ENCODE assay signal across 23 cellular contexts in the genomic region with DNA sequence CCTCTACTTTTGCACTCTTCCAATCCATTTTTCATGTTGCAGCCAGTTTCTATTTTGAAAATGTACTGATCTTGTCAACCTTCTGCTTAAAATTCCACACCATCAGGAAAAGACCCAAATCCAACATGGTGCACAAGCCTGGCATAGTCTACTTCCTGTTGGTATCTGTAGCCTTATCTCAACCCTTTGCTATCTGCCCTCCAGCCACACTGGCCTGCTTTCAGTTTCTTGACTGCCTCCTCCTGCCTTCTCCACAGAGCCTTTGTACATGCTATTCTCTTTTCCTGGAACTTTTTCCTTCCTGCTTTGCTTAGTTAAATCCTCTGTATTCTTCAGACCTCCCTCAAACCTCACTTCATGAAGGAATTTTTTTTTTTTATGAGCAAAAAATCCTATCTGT. TPM values are rescaled to one million over a fixed set of nuclear protein-coding genes. Genes with fewer than 3 reads are reported as not detected.
DNase-seq lines count a peak whose midpoint lies in the region; ATAC-seq, FAIRE-seq and TF ChIP-seq lines count a peak whose summit lies in the region.
"Had no signal": no experiment of that assay in that cellular context is flagged by ENCODE, and none has a peak within 500 bp of the region (broad histone marks: within the 10 kb centered on the region; RNA-seq: fewer than 3 reads in every experiment).

No MANE protein-coding gene starts in this region.

- intact Hi-C loops in naive thymus-derived CD4-positive, alpha-beta T cell (cut with micrococcal nuclease) = no loop called here

- DNase-seq in activated T-cell treated with anti-CD3 and anti-CD28 coated beads, Interleukin-2, amount 50 U/mL, for 72 hours = no peak
- DNase-seq in activated T-cell treated with anti-CD3 and anti-CD28 coated beads, Interleukin-2, amount 50 U/mL, for 24 hours = no peak
- DNase-seq in HFFc6 (no peak), T-cell (no peak), ecto neural progenitor cell (ENCODE audit: low spot score) (no peak), COR-L47 (lab: John Stamatoyannopoulos, UW) (no peak), RCC 7860 (ENCODE audit: low spot score) (no peak)
- DNase-seq in naive thymus-derived CD4-positive, alpha-beta T cell = no peak
- DNase-seq: 8988T; BE2C; CD4-positive, CD25-positive, alpha-beta regulatory T cell; DMS53; GM23248; HCEC 1CT; NCI-H1417; NCI-H187; NCI-H2107; NCI-H345; NCI-H524 treated with DMSO at 0.1 percent for 48 hours had no signal

- H3K4me3 Mint-ChIP-seq in activated T-cell treated with anti-CD3 and anti-CD28 coated beads, Interleukin-2, amount 50 U/mL, for 72 hours = no peak overlapping the region
- H3K4me3 Mint-ChIP-seq in activated T-cell treated with anti-CD3 and anti-CD28 coated beads, Interleukin-2, amount 50 U/mL, for 24 hours = no peak overlapping the region
- H3K4me3 Mint-ChIP-seq in HFFc6 (no peak overlapping the region), T-cell (no peak overlapping the region)
- H3K4me3 Mint-ChIP-seq in naive thymus-derived CD4-positive, alpha-beta T cell = no peak overlapping the region
- H3K4me3 Mint-ChIP-seq: CD4-positive, CD25-positive, alpha-beta regulatory T cell had no signal

- H3K9me3 Mint-ChIP-seq in activated T-cell treated with anti-CD3 and anti-CD28 coated beads, Interleukin-2, amount 50 U/mL, for 72 hours = peaks cover 2 to 4% of the 10 kb centered on the region in 2 donors
- no peaks in the 10 kb centered on the region for H3K9me3 Mint-ChIP-seq in activated T-cell treated with anti-CD3 and anti-CD28 coated beads, Interleukin-2, amount 50 U/mL, for 24 hours
- no peaks in the 10 kb centered on the region for H3K9me3 Mint-ChIP-seq in HFFc6
- no peaks in the 10 kb centered on the region for H3K9me3 Mint-ChIP-seq in T-cell
- H3K9me3 Mint-ChIP-seq in naive thymus-derived CD4-positive, alpha-beta T cell = peaks cover 0 to 2% (median 0%) of the 10 kb centered on the region in 11 donors
- H3K9me3 Mint-ChIP-seq: CD4-positive, CD25-positive, alpha-beta regulatory T cell had no signal

- POLR2A ChIA-PET in T-cell (lab: Charles Lee) = no interaction called here
- POLR2A ChIA-PET in naive thymus-derived CD4-positive, alpha-beta T cell (lab: Charles Lee) = interaction anchor here (0.6 kb wide), 1 partner anchor 865 kb away, joined by 3 read pairs; no protein-coding TSS in a partner anchor

- no peak for TF ChIP-seq CTCF in HFFc6 (IDR thresholded peaks at IDR 0.05)

- H3K36me3 Mint-ChIP-seq in activated T-cell treated with anti-CD3 and anti-CD28 coated beads, Interleukin-2, amount 50 U/mL, for 72 hours (ENCODE audit: insufficient read depth in 2 of 2) = peaks cover 16 to 39% of the 10 kb centered on the region in 2 donors
- H3K36me3 Mint-ChIP-seq in activated T-cell treated with anti-CD3 and anti-CD28 coated beads, Interleukin-2, amount 50 U/mL, for 24 hours (ENCODE audit: low read depth) = peaks cover 81% of the 10 kb centered on the region
- H3K36me3 Mint-ChIP-seq in HFFc6 (ENCODE audit: low read depth) = peaks cover 35% of the 10 kb centered on the region
- peaks cover 59% of the 10 kb centered on the region for H3K36me3 Mint-ChIP-seq in T-cell
- H3K36me3 Mint-ChIP-seq in naive thymus-derived CD4-positive, alpha-beta T cell = peaks cover 30 to 68% (median 60%) of the 10 kb centered on the region in 5 donors

- no peaks in the 10 kb centered on the region for H3K9me3 ChIP-seq in naive thymus-derived CD4-positive, alpha-beta T cell (ENCODE audit: control insufficient read depth in 2 of 3, low read length in 3 of 3)
- H3K9me3 ChIP-seq: BE2C had no signal

- no peak for ATAC-seq in activated T-cell treated with anti-CD3 and anti-CD28 coated beads, Interleukin-2, amount 50 U/mL, for 72 hours (replicated peaks in 1 of 2)
- ATAC-seq in T-cell (replicated peaks in 1 of 4) = no peak
- ATAC-seq in naive thymus-derived CD4-positive, alpha-beta T cell = no peak
- ATAC-seq: HepG2 had no signal

- peaks cover 11 to 89% (median 20%) of the 10 kb centered on the region in 3 experiments for H3K36me3 ChIP-seq in naive thymus-derived CD4-positive, alpha-beta T cell (ENCODE audit: control insufficient read depth in 2 of 3, insufficient read depth in 3 of 3, low read length in 3 of 3)
- H3K36me3 ChIP-seq: BE2C had no signal

- H3K27ac Mint-ChIP-seq in activated T-cell treated with anti-CD3 and anti-CD28 coated beads, Interleukin-2, amount 50 U/mL, for 72 hours = peak overlapping the region; percentile 42
- H3K27ac Mint-ChIP-seq in activated T-cell treated with anti-CD3 and anti-CD28 coated beads, Interleukin-2, amount 50 U/mL, for 24 hours = no peak overlapping the region
- peak overlapping the region; percentile 4; the same call in 1 of the 2 replicates for H3K27ac Mint-ChIP-seq in HFFc6
- H3K27ac Mint-ChIP-seq in T-cell = peak overlapping the region; percentile 8 to 40
- H3K27ac Mint-ChIP-seq in naive thymus-derived CD4-positive, alpha-beta T cell = peak overlapping the region in 7 of 9 donors; percentile 6 to 86 (median 48)

- no peak for FAIRE-seq in RCC 7860 (lab: Jason Lieb, UNC)
- FAIRE-seq: GM12891, GM19239, HepG2 had no signal

- H3K4me1 Mint-ChIP-seq in activated T-cell treated with anti-CD3 and anti-CD28 coated beads, Interleukin-2, amount 50 U/mL, for 72 hours (ENCODE audit: low read depth) = peaks cover 6% of the 10 kb centered on the region
- peaks cover 16% of the 10 kb centered on the region for H3K4me1 Mint-ChIP-seq in activated T-cell treated with anti-CD3 and anti-CD28 coated beads, Interleukin-2, amount 50 U/mL, for 24 hours (ENCODE audit: low read depth)
- H3K4me1 Mint-ChIP-seq in HFFc6 (ENCODE audit: low read depth) = peaks cover 31% of the 10 kb centered on the region
- H3K4me1 Mint-ChIP-seq in T-cell = peaks cover 11 to 33% (median 23%) of the 10 kb centered on the region in 3 donors
- H3K4me1 Mint-ChIP-seq in naive thymus-derived CD4-positive, alpha-beta T cell = peaks cover 19 to 50% (median 28%) of the 10 kb centered on the region in 7 donors

- no peaks in the 10 kb centered on the region for H3K4me1 ChIP-seq in naive thymus-derived CD4-positive, alpha-beta T cell (ENCODE audit: control insufficient read depth in 2 of 2, insufficient read depth in 2 of 2, low read length in 2 of 2)
- H3K4me1 ChIP-seq: BE2C had no signal

- no peaks in the 10 kb centered on the region for H3K27me3 Mint-ChIP-seq in activated T-cell treated with anti-CD3 and anti-CD28 coated beads, Interleukin-2, amount 50 U/mL, for 72 hours (ENCODE audit: low read depth)
- no peaks in the 10 kb centered on the region for H3K27me3 Mint-ChIP-seq in activated T-cell treated with anti-CD3 and anti-CD28 coated beads, Interleukin-2, amount 50 U/mL, for 24 hours
- H3K27me3 Mint-ChIP-seq in HFFc6 (ENCODE audit: insufficient read depth) (0 out of 2 replicates have a peak, but pooled peaks cover 3% of the 10 kb centered on the region), T-cell (no peaks in the 10 kb centered on the region)
- no peaks in the 10 kb centered on the region for H3K27me3 Mint-ChIP-seq in naive thymus-derived CD4-positive, alpha-beta T cell

- CTCF ChIA-PET in T-cell (lab: Charles Lee) = no interaction called here
- CTCF ChIA-PET in naive thymus-derived CD4-positive, alpha-beta T cell (lab: Charles Lee) = no interaction called here

- H3K27ac ChIP-seq in naive thymus-derived CD4-positive, alpha-beta T cell (ENCODE audit: low read depth, low read length) = no peak overlapping the region
- H3K27ac ChIP-seq: GM23248, KMS-11 had no signal

- no peak overlapping the region for H3K4me3 ChIP-seq in naive thymus-derived CD4-positive, alpha-beta T cell (ENCODE audit: low read length)
- H3K4me3 ChIP-seq: GM23248 had no signal

- no peaks in the 10 kb centered on the region for H3K27me3 ChIP-seq in naive thymus-derived CD4-positive, alpha-beta T cell (ENCODE audit: control insufficient read depth in 2 of 2, insufficient read depth in 2 of 2, low read length in 2 of 2)
- H3K27me3 ChIP-seq: BE2C had no signal

RNA-seq across cellular contexts. Expression of gene NLRP1, which starts 31.5 kb away (rescaled TPM):
- 10 to 100 TPM; 79.0 to 83.9 TPM for total RNA-seq in activated T-cell treated with anti-CD3 and anti-CD28 coated beads, Interleukin-2, amount 50 U/mL, for 72 hours
- 10 to 100 TPM; 26.9 to 44.9 (median 40.6) TPM for total RNA-seq in HFFc6 (2021; fragmentation: NEBNext Ultra II Directional; extraction: Animal tissue kit (Norgen Biotek cat#: 25700))
- 100 to 1,000 TPM; 233 to 317 (median 243) TPM for total RNA-seq in T-cell
- 100 to 1,000 TPM in 4 of 5 experiments, 10 to 100 TPM in 1; 86.6 to 360 (median 259) TPM for total RNA-seq in naive thymus-derived CD4-positive, alpha-beta T cell
- polyA plus RNA-seq in naive thymus-derived CD4-positive, alpha-beta T cell = 10 to 100 TPM; 27.7 to 60.7 TPM
